ENCODE assay signal across 1 cellular context in the genomic region with DNA sequence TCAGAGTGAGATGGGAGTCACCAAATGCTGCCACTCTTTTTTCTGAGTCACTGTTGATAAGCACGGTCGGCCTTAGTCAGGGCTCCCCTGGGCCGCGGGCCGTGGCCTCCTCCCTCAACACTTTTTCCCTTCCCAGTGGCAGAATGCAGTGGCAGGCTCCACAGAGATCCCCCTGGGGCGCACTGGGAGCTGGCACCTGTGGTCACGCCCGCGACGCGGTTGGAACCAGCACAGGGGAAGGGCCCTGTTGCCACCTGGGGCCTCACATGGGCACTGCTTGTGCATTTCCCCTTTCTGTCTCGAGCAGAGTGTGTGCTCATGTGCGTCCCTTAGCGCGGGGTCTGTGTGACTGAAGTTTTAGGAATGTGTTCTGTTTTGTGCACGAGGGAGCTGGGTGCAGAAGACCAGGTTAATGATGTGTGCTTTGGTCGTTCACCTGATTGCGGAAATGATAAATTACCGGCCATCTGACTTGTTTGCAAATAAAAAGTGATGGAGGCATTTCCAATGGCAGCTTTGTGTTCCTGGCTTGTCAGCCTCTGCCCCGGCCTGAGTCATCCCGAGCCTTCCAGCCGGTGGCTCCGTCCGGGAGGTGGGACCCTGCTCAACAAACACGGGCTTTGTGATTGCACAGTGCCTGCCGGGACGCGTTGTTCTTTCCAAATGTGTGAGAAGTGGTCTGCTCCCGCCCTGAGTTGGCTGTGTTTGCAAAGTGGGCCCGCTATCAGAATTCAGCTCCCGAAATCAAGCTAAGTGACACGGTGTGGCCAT.
TF ChIP-seq lines count a peak whose summit lies in the region.

No MANE protein-coding gene starts in this region.

TF ChIP-seq in HepG2, 621 proteins besides CTCF, POLR2A, EP300 and RAD21 (continued from another document and continues in another):
- TF ChIP-seq, protein P1, sequence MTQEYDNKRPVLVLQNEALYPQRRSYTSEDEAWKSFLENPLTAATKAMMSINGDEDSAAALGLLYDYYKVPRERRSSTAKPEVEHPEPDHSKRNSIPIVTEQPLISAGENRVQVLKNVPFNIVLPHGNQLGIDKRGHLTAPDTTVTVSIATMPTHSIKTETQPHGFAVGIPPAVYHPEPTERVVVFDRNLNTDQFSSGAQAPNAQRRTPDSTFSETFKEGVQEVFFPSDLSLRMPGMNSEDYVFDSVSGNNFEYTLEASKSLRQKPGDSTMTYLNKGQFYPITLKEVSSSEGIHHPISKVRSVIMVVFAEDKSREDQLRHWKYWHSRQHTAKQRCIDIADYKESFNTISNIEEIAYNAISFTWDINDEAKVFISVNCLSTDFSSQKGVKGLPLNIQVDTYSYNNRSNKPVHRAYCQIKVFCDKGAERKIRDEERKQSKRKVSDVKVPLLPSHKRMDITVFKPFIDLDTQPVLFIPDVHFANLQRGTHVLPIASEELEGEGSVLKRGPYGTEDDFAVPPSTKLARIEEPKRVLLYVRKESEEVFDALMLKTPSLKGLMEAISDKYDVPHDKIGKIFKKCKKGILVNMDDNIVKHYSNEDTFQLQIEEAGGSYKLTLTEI (CRISPR knock-in tag; conservative IDR thresholded peaks at IDR 0.05): no peak
- TF ChIP-seq ISL2 (CRISPR knock-in tag; IDR thresholded peaks at IDR 0.05) (no peak), ZNF589 (CRISPR knock-in tag; conservative IDR thresholded peaks at IDR 0.05) (0 out of 2 replicates have a peak, but pooled peaks have one; percentile 46), NPAS2 (CRISPR knock-in tag; IDR thresholded peaks at IDR 0.05; ENCODE audit: borderline replicate concordance) (no peak), FOXA1 (IDR thresholded peaks at IDR 0.05) (no peak), FOXA1 (CRISPR knock-in tag; IDR thresholded peaks at IDR 0.05) (peak; percentile 57), SP1 (IDR thresholded peaks at IDR 0.05) (no peak), SP1 (CRISPR knock-in tag; IDR thresholded peaks at IDR 0.05) (no peak), ZBTB7B (CRISPR knock-in tag; IDR thresholded peaks at IDR 0.05) (peak; percentile 63; the same call in 1 of the 2 replicates), ISX (CRISPR knock-in tag; conservative IDR thresholded peaks at IDR 0.05) (no peak), U2AF2 (IDR thresholded peaks at IDR 0.05; ENCODE audit: low read depth, low read length) (no peak), ZNF264 (CRISPR knock-in tag; IDR thresholded peaks at IDR 0.05) (no peak), ZNF557 (CRISPR knock-in tag; IDR thresholded peaks at IDR 0.05) (no peak), FOXA3 (CRISPR knock-in tag; IDR thresholded peaks at IDR 0.05) (peak; percentile 25), GPN1 (CRISPR knock-in tag; IDR thresholded peaks at IDR 0.05; ENCODE audit: borderline replicate concordance) (no peak), HIVEP1 (CRISPR knock-in tag; IDR thresholded peaks at IDR 0.05) (no peak), ZZZ3 (CRISPR knock-in tag; IDR thresholded peaks at IDR 0.05; ENCODE audit: borderline replicate concordance) (no peak; the same call in 1 of the 2 replicates), MZF1 (CRISPR knock-in tag; IDR thresholded peaks at IDR 0.05; ENCODE audit: borderline replicate concordance) (no peak), RXRA (CRISPR knock-in tag; IDR thresholded peaks at IDR 0.05) (peak; percentile 54; the same call in 1 of the 2 replicates), STAG1 (CRISPR knock-in tag; IDR thresholded peaks at IDR 0.05) (no peak), ZNF333 (CRISPR knock-in tag; IDR thresholded peaks at IDR 0.05; ENCODE audit: borderline replicate concordance) (no peak), HDAC2 (CRISPR knock-in tag; IDR thresholded peaks at IDR 0.05) (peak; percentile 37; the same call in 1 of the 2 replicates), ZNF879 (CRISPR knock-in tag; IDR thresholded peaks at IDR 0.05) (no peak), ZNF234 (CRISPR knock-in tag; conservative IDR thresholded peaks at IDR 0.05) (no peak), NONO (IDR thresholded peaks at IDR 0.05) (no peak), NONO (CRISPR knock-in tag; conservative IDR thresholded peaks at IDR 0.05) (0 out of 2 replicates have a peak, but pooled peaks have one; percentile 29), SRSF9 (IDR thresholded peaks at IDR 0.05; ENCODE audit: borderline replicate concordance, insufficient read depth, low read depth, low read length, poor library complexity, severe bottlenecking) (no peak), RCOR2 (CRISPR knock-in tag; IDR thresholded peaks at IDR 0.05) (no peak), KDM6A (CRISPR knock-in tag; IDR thresholded peaks at IDR 0.05; ENCODE audit: low read depth) (no peak), MBD4 (IDR thresholded peaks at IDR 0.05; ENCODE audit: borderline replicate concordance, low read length) (no peak), GATAD1 (CRISPR knock-in tag; IDR thresholded peaks at IDR 0.05) (no peak), NCOA1 (CRISPR knock-in tag; IDR thresholded peaks at IDR 0.05) (no peak), ZNF496 (CRISPR knock-in tag; IDR thresholded peaks at IDR 0.05; ENCODE audit: insufficient replicate concordance) (no peak), ZNF431 (CRISPR knock-in tag; IDR thresholded peaks at IDR 0.05; ENCODE audit: borderline replicate concordance, low read depth) (no peak), PHF21A (CRISPR knock-in tag; IDR thresholded peaks at IDR 0.05) (peak; percentile 67; the same call in 1 of the 2 replicates), TOE1 (CRISPR knock-in tag; IDR thresholded peaks at IDR 0.05) (no peak), MEF2D (CRISPR knock-in tag; IDR thresholded peaks at IDR 0.05) (0 out of 2 replicates have a peak, but pooled peaks have one; percentile 26)
- TF ChIP-seq, protein P2, sequence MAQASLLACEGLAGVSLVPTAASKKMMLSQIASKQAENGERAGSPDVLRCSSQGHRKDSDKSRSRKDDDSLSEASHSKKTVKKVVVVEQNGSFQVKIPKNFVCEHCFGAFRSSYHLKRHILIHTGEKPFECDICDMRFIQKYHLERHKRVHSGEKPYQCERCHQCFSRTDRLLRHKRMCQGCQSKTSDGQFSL (CRISPR knock-in tag; IDR thresholded peaks at IDR 0.05): no peak
- TF ChIP-seq, protein P3, sequence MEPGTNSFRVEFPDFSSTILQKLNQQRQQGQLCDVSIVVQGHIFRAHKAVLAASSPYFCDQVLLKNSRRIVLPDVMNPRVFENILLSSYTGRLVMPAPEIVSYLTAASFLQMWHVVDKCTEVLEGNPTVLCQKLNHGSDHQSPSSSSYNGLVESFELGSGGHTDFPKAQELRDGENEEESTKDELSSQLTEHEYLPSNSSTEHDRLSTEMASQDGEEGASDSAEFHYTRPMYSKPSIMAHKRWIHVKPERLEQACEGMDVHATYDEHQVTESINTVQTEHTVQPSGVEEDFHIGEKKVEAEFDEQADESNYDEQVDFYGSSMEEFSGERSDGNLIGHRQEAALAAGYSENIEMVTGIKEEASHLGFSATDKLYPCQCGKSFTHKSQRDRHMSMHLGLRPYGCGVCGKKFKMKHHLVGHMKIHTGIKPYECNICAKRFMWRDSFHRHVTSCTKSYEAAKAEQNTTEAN (CRISPR knock-in tag; conservative IDR thresholded peaks at IDR 0.05): peak; percentile 83; the same call in 1 of the 2 replicates
- TF ChIP-seq, protein P4, sequence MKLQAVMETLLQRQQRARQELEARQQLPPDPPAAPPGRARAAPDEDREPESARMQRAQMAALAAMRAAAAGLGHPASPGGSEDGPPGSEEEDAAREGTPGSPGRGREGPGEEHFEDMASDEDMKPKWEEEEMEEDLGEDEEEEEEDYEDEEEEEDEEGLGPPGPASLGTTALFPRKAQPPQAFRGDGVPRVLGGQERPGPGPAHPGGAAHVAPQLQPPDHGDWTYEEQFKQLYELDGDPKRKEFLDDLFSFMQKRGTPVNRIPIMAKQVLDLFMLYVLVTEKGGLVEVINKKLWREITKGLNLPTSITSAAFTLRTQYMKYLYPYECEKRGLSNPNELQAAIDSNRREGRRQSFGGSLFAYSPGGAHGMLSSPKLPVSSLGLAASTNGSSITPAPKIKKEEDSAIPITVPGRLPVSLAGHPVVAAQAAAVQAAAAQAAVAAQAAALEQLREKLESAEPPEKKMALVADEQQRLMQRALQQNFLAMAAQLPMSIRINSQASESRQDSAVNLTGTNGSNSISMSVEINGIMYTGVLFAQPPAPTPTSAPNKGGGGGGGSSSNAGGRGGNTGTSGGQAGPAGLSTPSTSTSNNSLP (IDR thresholded peaks at IDR 0.05; ENCODE audit: low read depth, low read length): no peak
- TF ChIP-seq, protein P5, sequence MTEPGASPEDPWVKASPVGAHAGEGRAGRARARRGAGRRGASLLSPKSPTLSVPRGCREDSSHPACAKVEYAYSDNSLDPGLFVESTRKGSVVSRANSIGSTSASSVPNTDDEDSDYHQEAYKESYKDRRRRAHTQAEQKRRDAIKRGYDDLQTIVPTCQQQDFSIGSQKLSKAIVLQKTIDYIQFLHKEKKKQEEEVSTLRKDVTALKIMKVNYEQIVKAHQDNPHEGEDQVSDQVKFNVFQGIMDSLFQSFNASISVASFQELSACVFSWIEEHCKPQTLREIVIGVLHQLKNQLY (CRISPR knock-in tag; IDR thresholded peaks at IDR 0.05): peak; percentile 72; the same call in 1 of the 2 replicates
- TF ChIP-seq, protein P6, sequence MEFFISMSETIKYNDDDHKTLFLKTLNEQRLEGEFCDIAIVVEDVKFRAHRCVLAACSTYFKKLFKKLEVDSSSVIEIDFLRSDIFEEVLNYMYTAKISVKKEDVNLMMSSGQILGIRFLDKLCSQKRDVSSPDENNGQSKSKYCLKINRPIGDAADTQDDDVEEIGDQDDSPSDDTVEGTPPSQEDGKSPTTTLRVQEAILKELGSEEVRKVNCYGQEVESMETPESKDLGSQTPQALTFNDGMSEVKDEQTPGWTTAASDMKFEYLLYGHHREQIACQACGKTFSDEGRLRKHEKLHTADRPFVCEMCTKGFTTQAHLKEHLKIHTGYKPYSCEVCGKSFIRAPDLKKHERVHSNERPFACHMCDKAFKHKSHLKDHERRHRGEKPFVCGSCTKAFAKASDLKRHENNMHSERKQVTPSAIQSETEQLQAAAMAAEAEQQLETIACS (CRISPR knock-in tag; IDR thresholded peaks at IDR 0.05): no peak
- TF ChIP-seq, protein P7, sequence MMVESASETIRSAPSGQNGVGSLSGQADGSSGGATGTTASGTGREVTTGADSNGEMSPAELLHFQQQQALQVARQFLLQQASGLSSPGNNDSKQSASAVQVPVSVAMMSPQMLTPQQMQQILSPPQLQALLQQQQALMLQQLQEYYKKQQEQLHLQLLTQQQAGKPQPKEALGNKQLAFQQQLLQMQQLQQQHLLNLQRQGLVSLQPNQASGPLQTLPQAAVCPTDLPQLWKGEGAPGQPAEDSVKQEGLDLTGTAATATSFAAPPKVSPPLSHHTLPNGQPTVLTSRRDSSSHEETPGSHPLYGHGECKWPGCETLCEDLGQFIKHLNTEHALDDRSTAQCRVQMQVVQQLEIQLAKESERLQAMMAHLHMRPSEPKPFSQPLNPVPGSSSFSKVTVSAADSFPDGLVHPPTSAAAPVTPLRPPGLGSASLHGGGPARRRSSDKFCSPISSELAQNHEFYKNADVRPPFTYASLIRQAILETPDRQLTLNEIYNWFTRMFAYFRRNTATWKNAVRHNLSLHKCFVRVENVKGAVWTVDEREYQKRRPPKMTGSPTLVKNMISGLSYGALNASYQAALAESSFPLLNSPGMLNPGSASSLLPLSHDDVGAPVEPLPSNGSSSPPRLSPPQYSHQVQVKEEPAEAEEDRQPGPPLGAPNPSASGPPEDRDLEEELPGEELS (CRISPR knock-in tag; IDR thresholded peaks at IDR 0.05): peak; percentile 67
- TF ChIP-seq, protein P8, sequence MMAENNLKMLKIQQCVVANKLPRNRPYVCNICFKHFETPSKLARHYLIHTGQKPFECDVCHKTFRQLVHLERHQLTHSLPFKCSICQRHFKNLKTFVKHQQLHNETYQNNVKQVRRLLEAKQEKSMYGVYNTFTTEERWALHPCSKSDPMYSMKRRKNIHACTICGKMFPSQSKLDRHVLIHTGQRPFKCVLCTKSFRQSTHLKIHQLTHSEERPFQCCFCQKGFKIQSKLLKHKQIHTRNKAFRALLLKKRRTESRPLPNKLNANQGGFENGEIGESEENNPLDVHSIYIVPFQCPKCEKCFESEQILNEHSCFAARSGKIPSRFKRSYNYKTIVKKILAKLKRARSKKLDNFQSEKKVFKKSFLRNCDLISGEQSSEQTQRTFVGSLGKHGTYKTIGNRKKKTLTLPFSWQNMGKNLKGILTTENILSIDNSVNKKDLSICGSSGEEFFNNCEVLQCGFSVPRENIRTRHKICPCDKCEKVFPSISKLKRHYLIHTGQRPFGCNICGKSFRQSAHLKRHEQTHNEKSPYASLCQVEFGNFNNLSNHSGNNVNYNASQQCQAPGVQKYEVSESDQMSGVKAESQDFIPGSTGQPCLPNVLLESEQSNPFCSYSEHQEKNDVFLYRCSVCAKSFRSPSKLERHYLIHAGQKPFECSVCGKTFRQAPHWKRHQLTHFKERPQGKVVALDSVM (CRISPR knock-in tag; IDR thresholded peaks at IDR 0.05): no peak
- TF ChIP-seq, protein P9, sequence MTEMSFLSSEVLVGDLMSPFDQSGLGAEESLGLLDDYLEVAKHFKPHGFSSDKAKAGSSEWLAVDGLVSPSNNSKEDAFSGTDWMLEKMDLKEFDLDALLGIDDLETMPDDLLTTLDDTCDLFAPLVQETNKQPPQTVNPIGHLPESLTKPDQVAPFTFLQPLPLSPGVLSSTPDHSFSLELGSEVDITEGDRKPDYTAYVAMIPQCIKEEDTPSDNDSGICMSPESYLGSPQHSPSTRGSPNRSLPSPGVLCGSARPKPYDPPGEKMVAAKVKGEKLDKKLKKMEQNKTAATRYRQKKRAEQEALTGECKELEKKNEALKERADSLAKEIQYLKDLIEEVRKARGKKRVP (CRISPR knock-in tag; IDR thresholded peaks at IDR 0.05): peak in 1 of 2 experiments; percentile 47; a peak in 1 of 4 replicates
- TF ChIP-seq, protein P10, sequence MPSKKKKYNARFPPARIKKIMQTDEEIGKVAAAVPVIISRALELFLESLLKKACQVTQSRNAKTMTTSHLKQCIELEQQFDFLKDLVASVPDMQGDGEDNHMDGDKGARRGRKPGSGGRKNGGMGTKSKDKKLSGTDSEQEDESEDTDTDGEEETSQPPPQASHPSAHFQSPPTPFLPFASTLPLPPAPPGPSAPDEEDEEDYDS (CRISPR knock-in tag; IDR thresholded peaks at IDR 0.05): 0 out of 2 replicates have a peak, but pooled peaks have one; percentile 15
- TF ChIP-seq, protein P11, sequence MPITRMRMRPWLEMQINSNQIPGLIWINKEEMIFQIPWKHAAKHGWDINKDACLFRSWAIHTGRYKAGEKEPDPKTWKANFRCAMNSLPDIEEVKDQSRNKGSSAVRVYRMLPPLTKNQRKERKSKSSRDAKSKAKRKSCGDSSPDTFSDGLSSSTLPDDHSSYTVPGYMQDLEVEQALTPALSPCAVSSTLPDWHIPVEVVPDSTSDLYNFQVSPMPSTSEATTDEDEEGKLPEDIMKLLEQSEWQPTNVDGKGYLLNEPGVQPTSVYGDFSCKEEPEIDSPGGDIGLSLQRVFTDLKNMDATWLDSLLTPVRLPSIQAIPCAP (CRISPR knock-in tag; IDR thresholded peaks at IDR 0.05; ENCODE audit: low read depth): no peak
- TF ChIP-seq, protein P12, sequence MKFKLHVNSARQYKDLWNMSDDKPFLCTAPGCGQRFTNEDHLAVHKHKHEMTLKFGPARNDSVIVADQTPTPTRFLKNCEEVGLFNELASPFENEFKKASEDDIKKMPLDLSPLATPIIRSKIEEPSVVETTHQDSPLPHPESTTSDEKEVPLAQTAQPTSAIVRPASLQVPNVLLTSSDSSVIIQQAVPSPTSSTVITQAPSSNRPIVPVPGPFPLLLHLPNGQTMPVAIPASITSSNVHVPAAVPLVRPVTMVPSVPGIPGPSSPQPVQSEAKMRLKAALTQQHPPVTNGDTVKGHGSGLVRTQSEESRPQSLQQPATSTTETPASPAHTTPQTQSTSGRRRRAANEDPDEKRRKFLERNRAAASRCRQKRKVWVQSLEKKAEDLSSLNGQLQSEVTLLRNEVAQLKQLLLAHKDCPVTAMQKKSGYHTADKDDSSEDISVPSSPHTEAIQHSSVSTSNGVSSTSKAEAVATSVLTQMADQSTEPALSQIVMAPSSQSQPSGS (CRISPR knock-in tag; IDR thresholded peaks at IDR 0.05): no peak
